ENCODE assay signal across 19 cellular contexts in genomic region chr4:15291133-15291532, GRCh38.
DNase-seq lines count a peak whose midpoint lies in the region; TF ChIP-seq lines count a peak whose summit lies in the region.
"Had no signal": no experiment of that assay in that cellular context is flagged by ENCODE, and none has a peak within 500 bp of the region (broad histone marks: within the 10 kb centered on the region; RNA-seq: fewer than 3 reads in every experiment).

No MANE protein-coding gene starts in this region.

- no peak overlapping the region for H3K14ac ChIP-seq in mesenchymal stem cell (ENCODE audit: low read length in 2 of 2)

- no peak overlapping the region for H2AK5ac ChIP-seq in mesenchymal stem cell (ENCODE audit: low read length, severe bottlenecking)

- H3K4ac ChIP-seq in mesenchymal stem cell (ENCODE audit: low read depth in 1 of 2, low read length in 2 of 2): no peak overlapping the region

- no peak overlapping the region for H3K4me3 Mint-ChIP-seq in chondrocyte (ENCODE audit: unreplicated experiment)
- H3K4me3 Mint-ChIP-seq: CD8-positive, alpha-beta memory T cell; IgD-negative memory B cell had no signal

- no peaks in the 10 kb centered on the region for H3K4me1 ChIP-seq in GM23248 (ENCODE audit: insufficient read depth)
- no peaks in the 10 kb centered on the region for H3K4me1 ChIP-seq in mesenchymal stem cell (ENCODE audit: control insufficient read depth, insufficient read depth, low read depth, low read length)
- H3K4me1 ChIP-seq: BLaER1 had no signal

- peaks cover 7% of the 10 kb centered on the region for H3K9me3 Mint-ChIP-seq in chondrocyte (ENCODE audit: low read depth)
- H3K9me3 Mint-ChIP-seq: CD8-positive, alpha-beta memory T cell; IgD-negative memory B cell had no signal

- DNase-seq in GM23248 (peak; percentile 11), NOMO-1 treated with DMSO at 0.1 percent for 48 hours (lab: John Stamatoyannopoulos, UW; ENCODE audit: unreplicated experiment) (peak; percentile 85), epithelial cell of prostate (ENCODE audit: low read depth, low spot score) (peak; percentile 10), mesenchymal stem cell (peak; percentile 33), chondrocyte (ENCODE audit: low spot score) (no peak), AG08396 (ENCODE audit: low spot score) (no peak), ureter (ENCODE audit: low spot score) (no peak)
- DNase-seq in activated effector memory CD4-positive, alpha-beta T cell treated with Interleukin-2 at 50 U/mL for 16 hours: no peak
- DNase-seq: CD8-positive, alpha-beta memory T cell; DND-41; GDM1; NCI-H1092 treated with DMSO at 0.1 percent for 48 hours; NCI-H1694; NCI-H2107; NCI-H446 treated with DMSO at 0.1 percent for 48 hours; NCI-H82; SIG-M5 had no signal

- H3K27me3 ChIP-seq in GM23248 (replicated peaks; ENCODE audit: insufficient read depth) (no peaks in the 10 kb centered on the region; the same call in 1 of the 2 replicates), mesenchymal stem cell (ENCODE audit: control insufficient read depth in 1 of 2, insufficient read depth in 1 of 2, low read length in 2 of 2) (no peaks in the 10 kb centered on the region)
- H3K27me3 ChIP-seq: BLaER1 had no signal

- WGBS in GM23248 (ENCODE audit: low coverage in 1 of 2, low lambda C conversion rate in 2 of 2, missing lambda C conversion rate in 2 of 2), 2 experiments: 5 to 9% methylated on average over 1 of the region's 1 CpG
- 48% methylated on average over 1 of the region's 1 CpG for WGBS in mesenchymal stem cell

- H3K9ac ChIP-seq in GM23248: no peak overlapping the region
- H3K9ac ChIP-seq in mesenchymal stem cell (ENCODE audit: low read length): no peak overlapping the region
- H3K9ac ChIP-seq: BLaER1 had no signal

- H3K36me3 ChIP-seq in GM23248 (ENCODE audit: low read depth) (no peaks in the 10 kb centered on the region), mesenchymal stem cell (ENCODE audit: control insufficient read depth in 1 of 2, insufficient read depth in 2 of 2, low read depth in 1 of 2, low read length in 2 of 2) (no peaks in the 10 kb centered on the region)
- H3K36me3 ChIP-seq: BLaER1 had no signal

- no peak overlapping the region for H3K18ac ChIP-seq in mesenchymal stem cell (ENCODE audit: low read depth in 1 of 2, low read length in 2 of 2)

- no peaks in the 10 kb centered on the region for H3K27me3 Mint-ChIP-seq in chondrocyte (ENCODE audit: low read depth)
- H3K27me3 Mint-ChIP-seq: IgD-negative memory B cell had no signal

- no peaks in the 10 kb centered on the region for H3K79me1 ChIP-seq in mesenchymal stem cell (replicated peaks; ENCODE audit: low read length, poor library complexity, severe bottlenecking)

- H2BK12ac ChIP-seq in mesenchymal stem cell (ENCODE audit: low read length in 2 of 2): no peak overlapping the region

- H4K91ac ChIP-seq in mesenchymal stem cell (ENCODE audit: low read length): no peak overlapping the region

- no peak overlapping the region for H3K4me2 ChIP-seq in GM23248 (ENCODE audit: unreplicated experiment)
- no peak overlapping the region for H3K4me2 ChIP-seq in mesenchymal stem cell (ENCODE audit: low read length, poor library complexity, severe bottlenecking)
- H3K4me2 ChIP-seq: BLaER1 had no signal

- H3K4me3 ChIP-seq in GM23248 (no peak overlapping the region), mesenchymal stem cell (ENCODE audit: insufficient read depth in 1 of 2, low read depth in 1 of 2, low read length in 2 of 2) (no peak overlapping the region)
- H3K4me3 ChIP-seq: BLaER1 had no signal

- H3F3A ChIP-seq in GM23248 (ENCODE audit: insufficient read depth): no peaks in the 10 kb centered on the region

- no peaks in the 10 kb centered on the region for H3K79me2 ChIP-seq in GM23248 (ENCODE audit: insufficient read depth)

- H2AFZ ChIP-seq in GM23248 (no peak overlapping the region), mesenchymal stem cell (ENCODE audit: low read depth, low read length) (no peak overlapping the region)

- H3K9me3 ChIP-seq in GM23248 (ENCODE audit: low read depth) (no peaks in the 10 kb centered on the region), mesenchymal stem cell (ENCODE audit: control insufficient read depth, low read length) (no peaks in the 10 kb centered on the region)
- H3K9me3 ChIP-seq: BLaER1 had no signal

- no peak overlapping the region for H3K27ac Mint-ChIP-seq in chondrocyte (ENCODE audit: unreplicated experiment)
- H3K27ac Mint-ChIP-seq: CD8-positive, alpha-beta memory T cell; IgD-negative memory B cell had no signal

- no peak overlapping the region for H2BK5ac ChIP-seq in mesenchymal stem cell (ENCODE audit: low read depth, low read length, poor library complexity, severe bottlenecking)

- H4K8ac ChIP-seq in mesenchymal stem cell (ENCODE audit: low read length): no peak overlapping the region

- H3K36me3 Mint-ChIP-seq in chondrocyte (ENCODE audit: low read depth): no peaks in the 10 kb centered on the region
- H3K36me3 Mint-ChIP-seq: CD8-positive, alpha-beta memory T cell; IgD-negative memory B cell had no signal

- no peaks in the 10 kb centered on the region; the same call in 1 of the 2 replicates for H3K9me2 ChIP-seq in GM23248 (ENCODE audit: insufficient read depth)

- H3K27ac ChIP-seq in GM23248: no peak overlapping the region
- H3K27ac ChIP-seq in epithelial cell of prostate: peak overlapping the region; percentile 37
- no peak overlapping the region for H3K27ac ChIP-seq in mesenchymal stem cell (ENCODE audit: low read length, poor library complexity, severe bottlenecking)
- H3K27ac ChIP-seq: BLaER1 had no signal

- H4K20me1 ChIP-seq in GM23248 (ENCODE audit: insufficient read depth): no peaks in the 10 kb centered on the region
- H4K20me1 ChIP-seq: BLaER1 had no signal

- H2BK15ac ChIP-seq in mesenchymal stem cell (ENCODE audit: low read depth, poor library complexity, severe bottlenecking): no peak overlapping the region

- no peak overlapping the region for H3K23ac ChIP-seq in mesenchymal stem cell (ENCODE audit: low read length in 2 of 2)

- H2BK120ac ChIP-seq in mesenchymal stem cell (ENCODE audit: low read depth, low read length): no peak overlapping the region

- in situ Hi-C loops in GM23248 (cut with MboI): no loop called here

- H3K4me1 Mint-ChIP-seq in chondrocyte (ENCODE audit: low read depth): no peaks in the 10 kb centered on the region
- H3K4me1 Mint-ChIP-seq: CD8-positive, alpha-beta memory T cell; IgD-negative memory B cell had no signal

- no peak for TF ChIP-seq CTCF in chondrocyte (IDR thresholded peaks at IDR 0.05)

Comparison
In these comparisons a context has a peak if more than half of its experiments do, and no peak if none do; other contexts are left out.
1. DNase-seq: peak in GM23248 (single experiment), NOMO-1 treated with DMSO at 0.1 percent for 48 hours (single experiment), epithelial cell of prostate (single experiment) and mesenchymal stem cell (single experiment); none in chondrocyte (single experiment), activated effector memory CD4-positive, alpha-beta T cell treated with Interleukin-2 at 50 U/mL for 16 hours (single experiment), AG08396 (single experiment) and ureter (single experiment).